Comparison of ENCODE assay signal across 14 cellular contexts in the genomic region with DNA sequence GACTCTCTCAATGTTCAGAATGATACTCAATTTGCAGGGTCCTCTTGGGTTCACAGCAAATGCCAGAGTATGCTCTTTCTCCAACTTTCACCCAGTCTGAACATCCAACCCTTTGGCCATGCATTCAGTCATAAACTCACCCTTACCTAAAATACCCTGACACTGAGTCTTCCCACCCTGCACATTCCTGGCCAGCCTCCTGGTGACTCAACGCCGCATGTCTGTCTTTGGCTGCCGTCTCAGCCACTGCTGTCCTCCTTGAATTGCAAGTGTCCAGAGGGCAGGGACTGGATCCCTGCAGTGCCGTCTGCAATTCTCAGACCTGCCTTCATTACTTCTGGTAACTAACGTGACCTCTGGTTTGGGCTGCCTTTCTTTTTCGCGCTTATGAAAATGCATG.
DNase-seq lines count a peak whose midpoint lies in the region; ATAC-seq lines count a peak whose summit lies in the region.
"Had no signal": no experiment of that assay in that cellular context is flagged by ENCODE, and none has a peak within 500 bp of the region (broad histone marks: within the 10 kb centered on the region; RNA-seq: fewer than 3 reads in every experiment).

No MANE protein-coding gene starts in this region.

- H3K36me3 Mint-ChIP-seq in stimulated activated memory B cell treated with anti-CD40 and anti-IgM and Interleukin-4, amounts not matched to agents 10 μg/mL and 1 μg/mL and 100 μg/mL, for 72 hours, result no peaks in the 10 kb centered on the region
- H3K36me3 Mint-ChIP-seq: CD4-positive, CD25-positive, alpha-beta regulatory T cell had no signal

- no peaks in the 10 kb centered on the region for H3K79me1 ChIP-seq in mesenchymal stem cell (replicated peaks; ENCODE audit: low read length, poor library complexity, severe bottlenecking)

- H3K4me2 ChIP-seq in mesenchymal stem cell (ENCODE audit: low read length, poor library complexity, severe bottlenecking), result no peak overlapping the region
- H3K4me2 ChIP-seq: BLaER1 treated with 17β-estradiol and CSF1 and Interleukin-3, amounts not matched to agents 10 nM and 100 nM; GM23338 had no signal

- H2AFZ ChIP-seq in mesenchymal stem cell (ENCODE audit: low read depth, low read length), result no peak overlapping the region

- H3K36me3 ChIP-seq in MG63, result no peaks in the 10 kb centered on the region
- H3K36me3 ChIP-seq in mesenchymal stem cell (ENCODE audit: control insufficient read depth in 1 of 2, insufficient read depth in 2 of 2, low read depth in 1 of 2, low read length in 2 of 2), result no peaks in the 10 kb centered on the region
- no peaks in the 10 kb centered on the region for H3K36me3 ChIP-seq in HAP-1 (replicated peaks)
- H3K36me3 ChIP-seq: BLaER1 treated with 17β-estradiol and CSF1 and Interleukin-3, amounts not matched to agents 10 nM and 100 nM had no signal

- H3K14ac ChIP-seq in mesenchymal stem cell (ENCODE audit: low read length in 2 of 2), result peak overlapping the region in 1 of 2 experiments; percentile 38

- H2BK120ac ChIP-seq in mesenchymal stem cell (ENCODE audit: low read depth, low read length), result no peak overlapping the region

- ATAC-seq in stimulated activated memory B cell treated with anti-CD40 and anti-IgM and Interleukin-4, amounts not matched to agents 10 μg/mL and 1 μg/mL and 100 μg/mL, for 72 hours, result peak; percentile 14
- ATAC-seq: GM23338 had no signal

- no peak overlapping the region for H2BK12ac ChIP-seq in mesenchymal stem cell (ENCODE audit: low read length in 2 of 2)

- DNase-seq in EL (peak; percentile 25), MG63 (peak; percentile 45), mesenchymal stem cell (no peak), HAP-1 (ENCODE audit: low spot score in 2 of 2) (no peak), G401 (ENCODE audit: low spot score) (no peak)
- no peak for DNase-seq in stimulated activated CD4-positive, alpha-beta T cell treated with anti-CD3 and anti-CD28 coated beads, Interleukin-15, amount 100 ng/mL, for 24 hours
- DNase-seq: ACHN; CD4-positive, CD25-positive, alpha-beta regulatory T cell; DMS53; H7 had no signal

- no peak overlapping the region for H3K23ac ChIP-seq in mesenchymal stem cell (ENCODE audit: low read length in 2 of 2)

- H3K27ac ChIP-seq in mesenchymal stem cell (ENCODE audit: low read length, poor library complexity, severe bottlenecking), result no peak overlapping the region
- H3K27ac ChIP-seq: BLaER1 treated with 17β-estradiol and CSF1 and Interleukin-3, amounts not matched to agents 10 nM and 100 nM had no signal

- no peak overlapping the region for H2BK5ac ChIP-seq in mesenchymal stem cell (ENCODE audit: low read depth, low read length, poor library complexity, severe bottlenecking)

- H3K18ac ChIP-seq in mesenchymal stem cell (ENCODE audit: low read depth in 1 of 2, low read length in 2 of 2), result no peak overlapping the region

- H3K4ac ChIP-seq in mesenchymal stem cell (ENCODE audit: low read depth in 1 of 2, low read length in 2 of 2), result no peak overlapping the region

- WGBS in mesenchymal stem cell, result 74% methylated on average over 7 of the region's 7 CpGs

- H3K9me3 ChIP-seq in MG63 (no peaks in the 10 kb centered on the region), mesenchymal stem cell (ENCODE audit: control insufficient read depth, low read length) (no peaks in the 10 kb centered on the region), HAP-1 (no peaks in the 10 kb centered on the region)
- H3K9me3 ChIP-seq: BLaER1 treated with 17β-estradiol and CSF1 and Interleukin-3, amounts not matched to agents 10 nM and 100 nM had no signal

- H3K27me3 Mint-ChIP-seq in stimulated activated memory B cell treated with anti-CD40 and anti-IgM and Interleukin-4, amounts not matched to agents 10 μg/mL and 1 μg/mL and 100 μg/mL, for 72 hours, result peaks cover 16% of the 10 kb centered on the region

- in situ Hi-C loops in HAP-1 (cut with MboI; ENCODE audit: low sequenced_read_pairs), result no loop called here
- in situ Hi-C loops in G401 (cut with HindIII; ENCODE audit: low sequenced_read_pairs), result no loop called here

- H4K91ac ChIP-seq in mesenchymal stem cell (ENCODE audit: low read length), result peak overlapping the region; percentile 41

- H3K4me3 Mint-ChIP-seq in stimulated activated memory B cell treated with anti-CD40 and anti-IgM and Interleukin-4, amounts not matched to agents 10 μg/mL and 1 μg/mL and 100 μg/mL, for 72 hours, result no peak overlapping the region
- H3K4me3 Mint-ChIP-seq: CD4-positive, CD25-positive, alpha-beta regulatory T cell; GM23338; IgD-negative memory B cell had no signal

- H4K8ac ChIP-seq in mesenchymal stem cell (ENCODE audit: low read length), result no peak overlapping the region

- H3K4me1 ChIP-seq in mesenchymal stem cell (ENCODE audit: control insufficient read depth, insufficient read depth, low read depth, low read length), result peaks cover 4% of the 10 kb centered on the region
- no peaks in the 10 kb centered on the region for H3K4me1 ChIP-seq in HAP-1
- H3K4me1 ChIP-seq: BLaER1 treated with 17β-estradiol and CSF1 and Interleukin-3, amounts not matched to agents 10 nM and 100 nM had no signal

- H3K27me3 ChIP-seq in MG63, result no peaks in the 10 kb centered on the region
- peaks cover 0 to 6% of the 10 kb centered on the region in 2 experiments for H3K27me3 ChIP-seq in mesenchymal stem cell (ENCODE audit: control insufficient read depth in 1 of 2, insufficient read depth in 1 of 2, low read length in 2 of 2)
- H3K27me3 ChIP-seq in HAP-1 (ENCODE audit: low read depth), result no peaks in the 10 kb centered on the region
- H3K27me3 ChIP-seq: BLaER1 treated with 17β-estradiol and CSF1 and Interleukin-3, amounts not matched to agents 10 nM and 100 nM had no signal

- H3K4me3 ChIP-seq in MG63, result no peak overlapping the region
- H3K4me3 ChIP-seq in mesenchymal stem cell (ENCODE audit: insufficient read depth in 1 of 2, low read depth in 1 of 2, low read length in 2 of 2), result no peak overlapping the region
- H3K4me3 ChIP-seq in HAP-1, result no peak overlapping the region
- H3K4me3 ChIP-seq: BLaER1 treated with 17β-estradiol and CSF1 and Interleukin-3, amounts not matched to agents 10 nM and 100 nM; GM23338 had no signal

- H2BK15ac ChIP-seq in mesenchymal stem cell (ENCODE audit: low read depth, poor library complexity, severe bottlenecking), result no peak overlapping the region

- no peak overlapping the region for H3K27ac Mint-ChIP-seq in stimulated activated memory B cell treated with anti-CD40 and anti-IgM and Interleukin-4, amounts not matched to agents 10 μg/mL and 1 μg/mL and 100 μg/mL, for 72 hours
- H3K27ac Mint-ChIP-seq: CD4-positive, CD25-positive, alpha-beta regulatory T cell; GM23338; IgD-negative memory B cell had no signal

- no peak overlapping the region for H2AK5ac ChIP-seq in mesenchymal stem cell (ENCODE audit: low read length, severe bottlenecking)

- peaks cover 3% of the 10 kb centered on the region for H3K9me3 Mint-ChIP-seq in stimulated activated memory B cell treated with anti-CD40 and anti-IgM and Interleukin-4, amounts not matched to agents 10 μg/mL and 1 μg/mL and 100 μg/mL, for 72 hours
- H3K9me3 Mint-ChIP-seq: GM23338 had no signal

- no peaks in the 10 kb centered on the region for H3K4me1 Mint-ChIP-seq in stimulated activated memory B cell treated with anti-CD40 and anti-IgM and Interleukin-4, amounts not matched to agents 10 μg/mL and 1 μg/mL and 100 μg/mL, for 72 hours
- H3K4me1 Mint-ChIP-seq: CD4-positive, CD25-positive, alpha-beta regulatory T cell; GM23338 had no signal

- no peak overlapping the region for H3K9ac ChIP-seq in mesenchymal stem cell (ENCODE audit: low read length)
- H3K9ac ChIP-seq: BLaER1 treated with 17β-estradiol and CSF1 and Interleukin-3, amounts not matched to agents 10 nM and 100 nM had no signal

Comparison
In these comparisons a context has a peak if more than half of its experiments do, and no peak if none do; other contexts are left out.
1. DNase-seq: peak in EL (single experiment) and MG63 (single experiment); none in mesenchymal stem cell (single experiment), HAP-1 (0 of 2), G401 (single experiment) and stimulated activated CD4-positive, alpha-beta T cell treated with anti-CD3 and anti-CD28 coated beads, Interleukin-15, amount 100 ng/mL, for 24 hours (single experiment).